ENCODE assay signal across 8 cellular contexts in the genomic region with DNA sequence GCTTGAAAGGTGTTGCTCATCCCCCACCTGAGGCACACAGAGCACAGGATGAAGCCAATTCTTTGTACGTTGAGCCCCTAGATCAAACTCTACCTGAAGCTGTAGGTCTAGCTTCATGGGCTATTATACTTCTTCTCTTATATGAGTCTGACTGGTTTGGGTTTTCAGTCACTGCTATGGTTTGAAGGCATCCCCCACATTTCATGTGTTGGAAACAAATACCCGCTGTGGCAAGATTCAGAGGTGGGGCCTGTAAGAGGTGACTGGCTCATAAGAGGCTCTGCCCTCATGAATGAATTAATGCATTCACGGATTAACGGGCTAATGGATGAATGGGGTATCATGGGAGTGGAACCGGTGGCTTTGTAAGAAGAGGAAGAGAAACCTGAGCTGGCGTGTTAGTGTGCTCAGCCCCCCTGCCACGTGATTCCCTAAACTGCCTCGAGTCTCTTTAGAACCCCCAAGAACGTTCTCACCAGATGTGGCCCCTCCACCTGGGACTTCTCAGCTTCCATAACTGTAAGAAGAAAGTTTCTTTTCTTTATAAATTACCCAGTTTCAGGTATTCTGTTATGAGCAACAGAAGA. TPM values are rescaled to one million over a fixed set of nuclear protein-coding genes. Genes with fewer than 3 reads are reported as not detected.
DNase-seq lines count a peak whose midpoint lies in the region; ATAC-seq, FAIRE-seq and TF ChIP-seq lines count a peak whose summit lies in the region.

No MANE protein-coding gene starts in this region.

- H3K27me3 Mint-ChIP-seq in activated naive CD4-positive, alpha-beta T cell treated with anti-CD3 and anti-CD28 coated beads, Interleukin-2, amount 50 U/mL, for 24 hours, result no peaks in the 10 kb centered on the region
- H3K27me3 Mint-ChIP-seq in activated T-helper 2 cell treated with anti-CD3 and anti-CD28 coated beads, Interferon-gamma antibody, Interleukin-2, Interleukin-4, amounts not matched to agents 10 μg/mL and 5 μg/mL and 100 μg/mL, durations not matched to agents 14 hours and 24 hours and 36 hours (ENCODE audit: low read depth), result peaks cover 2% of the 10 kb centered on the region

- peaks cover 0 to 36% (median 2%) of the 10 kb centered on the region in 4 donors for H3K4me1 ChIP-seq in transverse colon
- H3K4me1 ChIP-seq in body of pancreas, result peaks cover 29% of the 10 kb centered on the region
- peaks cover 0 to 8% of the 10 kb centered on the region in 2 donors for H3K4me1 ChIP-seq in kidney (ENCODE audit: control insufficient read depth in 1 of 2, insufficient read depth in 1 of 2, low read depth in 1 of 2, low read length in 2 of 2)

- H3K27me3 ChIP-seq in transverse colon (no peaks in the 10 kb centered on the region), body of pancreas (no peaks in the 10 kb centered on the region)

- no peak overlapping the region for H3K9ac ChIP-seq in kidney (ENCODE audit: low read length in 2 of 2)

- TF ChIP-seq POLR2A in transverse colon (IDR thresholded peaks at IDR 0.05), result no peak
- no peak for TF ChIP-seq POLR2A in body of pancreas (IDR thresholded peaks at IDR 0.05)

- peak; percentile 61 for ATAC-seq in HG03066 (IDR thresholded peaks at IDR 0.05; ENCODE audit: low read depth, unreplicated experiment)
- no peak for ATAC-seq in body of pancreas
- no peak for ATAC-seq in GM21737 (IDR thresholded peaks at IDR 0.05; ENCODE audit: unreplicated experiment)

- FAIRE-seq in kidney (lab: Jason Lieb, UNC), result no peak

- DNase-seq in activated naive CD4-positive, alpha-beta T cell treated with anti-CD3 and anti-CD28 coated beads, Interleukin-2, amount 50 U/mL, for 16 hours, result no peak
- DNase-seq in activated T-helper 2 cell treated with anti-CD3 and anti-CD28 coated beads, Interferon-gamma antibody, Interleukin-2, Interleukin-4, amounts not matched to agents 10 μg/mL and 5 μg/mL and 100 μg/mL, durations not matched to agents 14 hours and 24 hours and 36 hours (ENCODE audit: low spot score), result no peak
- DNase-seq in transverse colon (peak; percentile 42), body of pancreas (no peak), kidney (no peak)

- no peaks in the 10 kb centered on the region for H3K36me3 ChIP-seq in transverse colon
- H3K36me3 ChIP-seq in body of pancreas (replicated peaks in 1 of 2; ENCODE audit: insufficient read depth in 1 of 2, low read depth in 2 of 2), result no peaks in the 10 kb centered on the region
- H3K36me3 ChIP-seq in kidney (ENCODE audit: control insufficient read depth in 1 of 2, insufficient read depth in 2 of 2, low read length in 2 of 2), result no peaks in the 10 kb centered on the region

- no peak overlapping the region for H3K4me3 Mint-ChIP-seq in activated naive CD4-positive, alpha-beta T cell treated with anti-CD3 and anti-CD28 coated beads, Interleukin-2, amount 50 U/mL, for 24 hours
- no peak overlapping the region for H3K4me3 Mint-ChIP-seq in activated T-helper 2 cell treated with anti-CD3 and anti-CD28 coated beads, Interferon-gamma antibody, Interleukin-2, Interleukin-4, amounts not matched to agents 10 μg/mL and 5 μg/mL and 100 μg/mL, durations not matched to agents 14 hours and 24 hours and 36 hours (ENCODE audit: low read depth)

- peak overlapping the region; percentile 9 for H3K27ac Mint-ChIP-seq in activated naive CD4-positive, alpha-beta T cell treated with anti-CD3 and anti-CD28 coated beads, Interleukin-2, amount 50 U/mL, for 24 hours
- H3K27ac Mint-ChIP-seq in activated T-helper 2 cell treated with anti-CD3 and anti-CD28 coated beads, Interferon-gamma antibody, Interleukin-2, Interleukin-4, amounts not matched to agents 10 μg/mL and 5 μg/mL and 100 μg/mL, durations not matched to agents 14 hours and 24 hours and 36 hours, result peak overlapping the region; percentile 38

- WGBS in transverse colon (ENCODE audit: low coverage in 1 of 2), 2 donors, result 64 to 74% methylated on average over 7 to 9 of the region's 9 CpGs
- WGBS in body of pancreas, 2 donors, result 83 to 93% methylated on average over 9 of the region's 9 CpGs

- H3K4me3 ChIP-seq in transverse colon (no peak overlapping the region), body of pancreas (no peak overlapping the region), kidney (ENCODE audit: low read length in 2 of 2) (no peak overlapping the region)

- H3K4me1 Mint-ChIP-seq in activated naive CD4-positive, alpha-beta T cell treated with anti-CD3 and anti-CD28 coated beads, Interleukin-2, amount 50 U/mL, for 24 hours, result peaks cover 62% of the 10 kb centered on the region
- H3K4me1 Mint-ChIP-seq in activated T-helper 2 cell treated with anti-CD3 and anti-CD28 coated beads, Interferon-gamma antibody, Interleukin-2, Interleukin-4, amounts not matched to agents 10 μg/mL and 5 μg/mL and 100 μg/mL, durations not matched to agents 14 hours and 24 hours and 36 hours (ENCODE audit: low read depth), result peaks cover 59% of the 10 kb centered on the region

- TF ChIP-seq CTCF in transverse colon (IDR thresholded peaks at IDR 0.05) (no peak), body of pancreas (IDR thresholded peaks at IDR 0.05) (no peak), kidney (IDR thresholded peaks at IDR 0.05; ENCODE audit: borderline replicate concordance, extremely low read depth, insufficient read depth) (no peak)

- H3K27ac ChIP-seq in transverse colon (peak overlapping the region in 3 of 4 donors; percentile 7 to 40 (median 20)), body of pancreas (peak overlapping the region in 1 of 4 donors; percentile 21), kidney (ENCODE audit: low read depth in 2 of 2, low read length in 2 of 2) (no peak overlapping the region)

- H3K36me3 Mint-ChIP-seq in activated naive CD4-positive, alpha-beta T cell treated with anti-CD3 and anti-CD28 coated beads, Interleukin-2, amount 50 U/mL, for 24 hours, result no peaks in the 10 kb centered on the region
- H3K36me3 Mint-ChIP-seq in activated T-helper 2 cell treated with anti-CD3 and anti-CD28 coated beads, Interferon-gamma antibody, Interleukin-2, Interleukin-4, amounts not matched to agents 10 μg/mL and 5 μg/mL and 100 μg/mL, durations not matched to agents 14 hours and 24 hours and 36 hours (ENCODE audit: low read depth), result peaks cover 15% of the 10 kb centered on the region

- TF ChIP-seq EP300 in transverse colon (IDR thresholded peaks at IDR 0.05; ENCODE audit: low read depth), result no peak

- no peaks in the 10 kb centered on the region for H3K9me3 Mint-ChIP-seq in activated naive CD4-positive, alpha-beta T cell treated with anti-CD3 and anti-CD28 coated beads, Interleukin-2, amount 50 U/mL, for 24 hours
- no peaks in the 10 kb centered on the region for H3K9me3 Mint-ChIP-seq in activated T-helper 2 cell treated with anti-CD3 and anti-CD28 coated beads, Interferon-gamma antibody, Interleukin-2, Interleukin-4, amounts not matched to agents 10 μg/mL and 5 μg/mL and 100 μg/mL, durations not matched to agents 14 hours and 24 hours and 36 hours

- in situ Hi-C loops in transverse colon (cut with MboI; ENCODE audit: low pct_ligation_motif_present in 1 of 4, low pct_unique_long_range_greater_than_20kb in 1 of 4, low sequenced_read_pairs in 3 of 4), result no loop called here

- H3K9me3 ChIP-seq in transverse colon (no peaks in the 10 kb centered on the region), body of pancreas (no peaks in the 10 kb centered on the region), kidney (ENCODE audit: control insufficient read depth in 1 of 2, low read length in 2 of 2) (no peaks in the 10 kb centered on the region)

- intact Hi-C loops in activated T-helper 2 cell treated with anti-CD3 and anti-CD28 coated beads, Interferon-gamma antibody, Interleukin-2, Interleukin-4, amounts not matched to agents 10 μg/mL and 5 μg/mL and 100 μg/mL, durations not matched to agents 14 hours and 24 hours and 36 hours (cut with micrococcal nuclease), result no loop called here
- intact Hi-C loops in transverse colon (cut with DNase I; ENCODE audit: low total_unique reads) (no loop called here), body of pancreas (cut with DNase I) (no loop called here), kidney (cut with DNase I) (no loop called here)

RNA-seq across cellular contexts. Expression of a gene that starts 39.2 kb away (rescaled TPM):
- 80.3 and 83.9 TPM in 2 replicates for total RNA-seq in activated T-helper 2 cell treated with anti-CD3 and anti-CD28 coated beads, Interferon-gamma antibody, Interleukin-2, Interleukin-4, amounts not matched to agents 10 μg/mL and 5 μg/mL and 100 μg/mL, durations not matched to agents 14 hours and 24 hours and 36 hours
- 10 to 100 TPM; 10.9 to 29.9 (median 16.6) TPM for total RNA-seq in transverse colon
- 10 to 100 TPM in 1 of 2 donors, 1 to 10 TPM in 1; 9.1 to 14.5 TPM for total RNA-seq in body of pancreas
- total RNA-seq in kidney, result 38.2 TPM
- polyA plus RNA-seq in kidney (ENCODE audit: insufficient read depth, low read depth, low replicate concordance), result 8.5 TPM

Comparison
In these comparisons a context has a peak if more than half of its experiments do, and no peak if none do; other contexts are left out.
1. H3K27ac ChIP-seq: peak in transverse colon (3 of 4); none in kidney (0 of 2).